1 cellular context compared by ENCODE assay signal in genomic region chr19:55646889-55647731, GRCh38.
TF ChIP-seq lines count a peak whose summit lies in the region.

No MANE protein-coding gene starts in this region.

TF ChIP-seq in SK-N-SH treated with all-trans-retinoic acid at 6 μM for 48 hours, 23 proteins besides CTCF, POLR2A, EP300 and RAD21 (continued from another document):
- TF ChIP-seq TSHZ2 (CRISPR knock-in tag; IDR thresholded peaks at IDR 0.05) (no peak), TOX (CRISPR knock-in tag; IDR thresholded peaks at IDR 0.05; ENCODE audit: borderline replicate concordance) (no peak), OSR1 (CRISPR knock-in tag; IDR thresholded peaks at IDR 0.05) (no peak), ZNF8 (CRISPR knock-in tag; IDR thresholded peaks at IDR 0.05) (no peak), POU6F1 (CRISPR knock-in tag; IDR thresholded peaks at IDR 0.05; ENCODE audit: borderline replicate concordance, low read depth) (no peak), CSRNP3 (CRISPR knock-in tag; IDR thresholded peaks at IDR 0.05) (no peak), ARNTL (CRISPR knock-in tag; IDR thresholded peaks at IDR 0.05; ENCODE audit: borderline replicate concordance, low read depth) (no peak), ESRRG (CRISPR knock-in tag; IDR thresholded peaks at IDR 0.05) (no peak), CREB5 (CRISPR knock-in tag; IDR thresholded peaks at IDR 0.05; ENCODE audit: low read depth) (no peak), RARB (CRISPR knock-in tag; IDR thresholded peaks at IDR 0.05) (no peak), ZFP30 (CRISPR knock-in tag; IDR thresholded peaks at IDR 0.05) (no peak), TCF4 (CRISPR knock-in tag; IDR thresholded peaks at IDR 0.05; ENCODE audit: borderline replicate concordance) (no peak), CSDC2 (CRISPR knock-in tag; IDR thresholded peaks at IDR 0.05) (no peak), ZNF70 (CRISPR knock-in tag; IDR thresholded peaks at IDR 0.05) (no peak), ZC3H10 (CRISPR knock-in tag; IDR thresholded peaks at IDR 0.05) (no peak), GLIS3 (CRISPR knock-in tag; IDR thresholded peaks at IDR 0.05) (no peak)
